13 cellular contexts compared by ENCODE assay signal in genomic region chr14:59363545-59364226, GRCh38.
DNase-seq lines count a peak whose midpoint lies in the region; ATAC-seq and TF ChIP-seq lines count a peak whose summit lies in the region.
"Had no signal": no experiment of that assay in that cellular context is flagged by ENCODE, and none has a peak within 500 bp of the region (broad histone marks: within the 10 kb centered on the region; RNA-seq: fewer than 3 reads in every experiment).

No MANE protein-coding gene starts in this region.

- H3K4me3 ChIP-seq in cardiac muscle cell (no peak overlapping the region), astrocyte of the spinal cord (ENCODE audit: low read depth, low read length) (no peak overlapping the region), aorta (ENCODE audit: low read length in 2 of 2) (no peak overlapping the region), upper lobe of right lung (no peak overlapping the region)

- H3K4me1 ChIP-seq in cardiac muscle cell (ENCODE audit: low read depth) (peaks cover 43% of the 10 kb centered on the region), aorta (ENCODE audit: control insufficient read depth in 1 of 2, insufficient read depth in 2 of 2, low read length in 2 of 2) (peaks cover 1 to 14% of the 10 kb centered on the region in 2 donors), upper lobe of right lung (peaks cover 32% of the 10 kb centered on the region)

- no peak for DNase-seq in cardiac muscle cell (ENCODE audit: low read depth in 1 of 2, low spot score in 1 of 2)
- no peak for DNase-seq in Right ventricle myocardium inferior (ENCODE audit: missing footprints)
- peak; percentile 27 for DNase-seq in astrocyte of the spinal cord (ENCODE audit: low read depth, low spot score)
- DNase-seq in kidney tubule cell (ENCODE audit: low spot score), result peak; percentile 21
- DNase-seq in aorta, result no peak
- no peak for DNase-seq in NCI-H446 (lab: John Stamatoyannopoulos, UW)
- no peak for DNase-seq in NCI-H187 treated with DMSO at 0.1 percent for 48 hours (lab: John Stamatoyannopoulos, UW)
- no peak for DNase-seq in upper lobe of right lung
- DNase-seq: ACHN; DMS153; NCI-H1436; stimulated activated CD4-positive, alpha-beta T cell treated with anti-CD3 and anti-CD28 coated beads, Interleukin-15, amount 100 ng/mL, for 24 hours had no signal

- no peaks in the 10 kb centered on the region for H3K9me3 ChIP-seq in cardiac muscle cell (ENCODE audit: low read depth)
- H3K9me3 ChIP-seq in aorta (ENCODE audit: control insufficient read depth, low read length), result no peaks in the 10 kb centered on the region
- H3K9me3 ChIP-seq in upper lobe of right lung, result no peaks in the 10 kb centered on the region

- WGBS in aorta, 2 donors, result 12 to 20% methylated on average over 5 of the region's 5 CpGs

- H3K27me3 ChIP-seq in cardiac muscle cell, result no peaks in the 10 kb centered on the region
- no peaks in the 10 kb centered on the region for H3K27me3 ChIP-seq in aorta (ENCODE audit: control insufficient read depth in 1 of 2, insufficient read depth in 2 of 2, low read length in 1 of 2)
- H3K27me3 ChIP-seq in upper lobe of right lung, result no peaks in the 10 kb centered on the region

- TF ChIP-seq CTCF in cardiac muscle cell (IDR thresholded peaks at IDR 0.05; ENCODE audit: low read depth, low read length), result no peak
- TF ChIP-seq CTCF in astrocyte of the spinal cord (IDR thresholded peaks at IDR 0.05; ENCODE audit: low read depth, low read length), result no peak
- no peak for TF ChIP-seq CTCF in upper lobe of right lung (IDR thresholded peaks at IDR 0.05)

- intact Hi-C loops in Right ventricle myocardium inferior (cut with DNase I), result no loop called here
- intact Hi-C loops in aorta (cut with DNase I), result loop anchor here (5.0 kb wide), 2 partner anchors 59 to 64 kb away; no protein-coding TSS in a partner anchor
- intact Hi-C loops in upper lobe of right lung (cut with DNase I), result no loop called here

- in situ Hi-C loops in astrocyte of the spinal cord (cut with HindIII; ENCODE audit: low sequenced_read_pairs), result no loop called here

- ATAC-seq in Right ventricle myocardium inferior, result no peak
- ATAC-seq in aorta (ENCODE audit: low FRiP score), result no peak
- no peak for ATAC-seq in upper lobe of right lung
- ATAC-seq: activated T-helper 17 cell treated with anti-CD3 and anti-CD28 coated beads, Interleukin-2, amount 50 U/mL, for 72 hours had no signal

- H3K36me3 ChIP-seq in cardiac muscle cell (peaks cover 18% of the 10 kb centered on the region), aorta (ENCODE audit: control insufficient read depth in 1 of 2, insufficient read depth in 2 of 2, low read length in 1 of 2) (peaks cover 0 to 2% of the 10 kb centered on the region in 2 donors), upper lobe of right lung (peaks cover 21% of the 10 kb centered on the region)

- H3K27ac ChIP-seq in cardiac muscle cell (peak overlapping the region; percentile 33), aorta (ENCODE audit: low read depth in 1 of 2, low read length in 2 of 2) (peak overlapping the region; percentile 14 to 69), upper lobe of right lung (no peak overlapping the region)

Comparison
In these comparisons a context has a peak if more than half of its experiments do, and no peak if none do; other contexts are left out.
1. DNase-seq: peak in astrocyte of the spinal cord (single experiment) and kidney tubule cell (single experiment); none in cardiac muscle cell (0 of 2), Right ventricle myocardium inferior (single experiment), aorta (0 of 2), NCI-H446 (0 of 2), NCI-H187 treated with DMSO at 0.1 percent for 48 hours (single experiment) and upper lobe of right lung (single experiment).
2. intact Hi-C loops: an anchor here in aorta (5.0 kb wide); none called in Right ventricle myocardium inferior and upper lobe of right lung.